Comparison of ENCODE assay signal across 11 cellular contexts in genomic region chr3:184737641-184738518, GRCh38. TPM values are rescaled to one million over a fixed set of nuclear protein-coding genes. Genes with fewer than 3 reads are reported as not detected.
A peak's percentile ranks its signal among the peaks of the same experiment; 100 is the strongest.
DNase-seq lines count a peak whose midpoint lies in the region; ATAC-seq and TF ChIP-seq lines count a peak whose summit lies in the region.
"Had no signal": no experiment of that assay in that cellular context is flagged by ENCODE, and none has a peak within 500 bp of the region (broad histone marks: within the 10 kb centered on the region; RNA-seq: fewer than 3 reads in every experiment).

No MANE protein-coding gene starts in this region.

- no peak overlapping the region for H3K27ac Mint-ChIP-seq in WTC11
- H3K27ac Mint-ChIP-seq: stimulated activated naive CD8-positive, alpha-beta T cell treated with anti-CD3 and anti-CD28 coated beads, Interleukin-15, Interleukin-2, amounts not matched to agents 100 ng/mL and 50 ng/mL, for 24 hours had no signal

- peak overlapping the region in 17 of 21 experiments; percentile 6 to 89 (median 55) for H3K27ac ChIP-seq in skin epidermis

- H3K4me3 ChIP-seq in skin epidermis, result no peak overlapping the region

- H3K4me3 Mint-ChIP-seq in WTC11, result no peak overlapping the region
- H3K4me3 Mint-ChIP-seq: stimulated activated naive CD8-positive, alpha-beta T cell treated with anti-CD3 and anti-CD28 coated beads, Interleukin-15, Interleukin-2, amounts not matched to agents 100 ng/mL and 50 ng/mL, for 24 hours had no signal

- CTCF ChIA-PET in WTC11 (lab: Charles Lee), result interaction anchor here (0.6 to 6.1 kb wide), 8 partner anchors 11 to 177 kb away, joined by 3 to 39 read pairs (median 4); partner anchors contain the start of gene EPHB3

- no peaks in the 10 kb centered on the region for H3K27me3 Mint-ChIP-seq in WTC11 (ENCODE audit: low read depth)

- no peaks in the 10 kb centered on the region for H3K36me3 Mint-ChIP-seq in WTC11

- TF ChIP-seq CTCF in WTC11 (IDR thresholded peaks at IDR 0.05), result no peak

- DNase-seq in HT-29 (ENCODE audit: low spot score), result peak; percentile 44
- DNase-seq in astrocyte of the hippocampus (ENCODE audit: low read depth, low spot score), result peak; percentile 69
- peak; percentile 71 for DNase-seq in hepatic stellate cell (ENCODE audit: low spot score)
- no peak for DNase-seq in WTC11 (ENCODE audit: low spot score)
- DNase-seq in activated naive CD4-positive, alpha-beta T cell treated with Interleukin-2 at 50 U/mL for 16 hours, result no peak
- no peak for DNase-seq in foreskin melanocyte
- DNase-seq in central memory CD4-positive, alpha-beta T cell, result no peak
- DNase-seq: activated CD4-positive, alpha-beta T cell treated with anti-CD3 and anti-CD28 coated beads, Interleukin-2, amount 50 U/mL, for 4 hours had no signal

- no peaks in the 10 kb centered on the region for H3K9me3 Mint-ChIP-seq in WTC11
- H3K9me3 Mint-ChIP-seq: stimulated activated naive CD8-positive, alpha-beta T cell treated with anti-CD3 and anti-CD28 coated beads, Interleukin-15, Interleukin-2, amounts not matched to agents 100 ng/mL and 50 ng/mL, for 24 hours had no signal

- POLR2A ChIA-PET in WTC11 (lab: Charles Lee), result interaction anchor here (1.0 kb wide), 1 partner anchor 135 kb away, joined by 4 read pairs; no protein-coding TSS in a partner anchor

- no peak for ATAC-seq in WTC11
- ATAC-seq: Panc1 had no signal

- H3K4me1 Mint-ChIP-seq in WTC11, result peaks cover 14% of the 10 kb centered on the region

TF ChIP-seq in WTC11, 78 proteins besides CTCF, POLR2A, EP300 and RAD21:
- no peak for TF ChIP-seq ETV6 (CRISPR knock-in tag; IDR thresholded peaks at IDR 0.05)
- TF ChIP-seq RORB (CRISPR knock-in tag; IDR thresholded peaks at IDR 0.05), result no peak
- no peak for TF ChIP-seq JAZF1 (CRISPR knock-in tag; IDR thresholded peaks at IDR 0.05)
- TF ChIP-seq SMAD4 (CRISPR knock-in tag; IDR thresholded peaks at IDR 0.05), result no peak
- TF ChIP-seq NR1H2 (CRISPR knock-in tag; IDR thresholded peaks at IDR 0.05), result no peak

RNA-seq across cellular contexts. Expression of gene MAGEF1, which starts 26.0 kb away (rescaled TPM):
- total RNA-seq in HT-29 (2014; rRNA removed; shearing (Covaris generic)), result 30.9 and 33.8 TPM in 2 replicates
- 59.1 to 72.9 TPM (median 63.1 TPM) in 3 replicates for total RNA-seq in WTC11 (2021)

Comparison
In these comparisons a context has a peak if more than half of its experiments do, and no peak if none do; other contexts are left out.
1. DNase-seq: peak in HT-29 (single experiment), astrocyte of the hippocampus (single experiment) and hepatic stellate cell (single experiment); none in WTC11 (single experiment), activated naive CD4-positive, alpha-beta T cell treated with Interleukin-2 at 50 U/mL for 16 hours (single experiment), foreskin melanocyte (single experiment) and central memory CD4-positive, alpha-beta T cell (single experiment).